In genomic region chr4:151783867-151784266, GRCh38 we compare ENCODE assay signal across 32 cellular contexts.
"Had no signal": no experiment of that assay in that cellular context is flagged by ENCODE, and none has a peak within 500 bp of the region (broad histone marks: within the 10 kb centered on the region; RNA-seq: fewer than 3 reads in every experiment).

No MANE protein-coding gene starts in this region.

- ATAC-seq: activated CD4-positive, CD25-positive, alpha-beta regulatory T cell treated with anti-CD3 and anti-CD28 coated beads, Interleukin-2, amount 50 U/mL, for 24 hours; naive thymus-derived CD4-positive, alpha-beta T cell; pancreas; psoas muscle; stimulated activated naive B cell treated with anti-CD40 and anti-IgM and Interleukin-4, amounts not matched to agents 10 μg/mL and 1 μg/mL and 100 μg/mL, for 72 hours; upper lobe of right lung had no signal

- H3K27me3 ChIP-seq: adrenal gland, ascending aorta, colonic mucosa, sigmoid colon, suprapubic skin, tibial artery had no signal

- DNase-seq: activated CD4-positive, alpha-beta T cell treated with anti-CD3 and anti-CD28 coated beads for 48 hours; activated CD4-positive, alpha-beta T cell treated with anti-CD3 and anti-CD28 coated beads, Interleukin-2, amount 50 U/mL, for 48 hours; activated CD8-positive, alpha-beta memory T cell treated with anti-CD3 and anti-CD28 coated beads for 24 hours; activated effector memory CD4-positive, alpha-beta T cell treated with Interleukin-2 at 50 U/mL for 16 hours; activated naive CD4-positive, alpha-beta T cell treated with anti-CD3 and anti-CD28 coated beads for 36 hours; activated naive CD8-positive, alpha-beta T cell treated with anti-CD3 and anti-CD28 coated beads for 36 hours; adrenal gland; colonic mucosa; effector CD8-positive, alpha-beta T cell; islet precursor cell; left colon; mammary epithelial cell; midbrain; naive thymus-derived CD4-positive, alpha-beta T cell; nucleus accumbens; pancreas; psoas muscle; sigmoid colon; stimulated activated CD4-positive, alpha-beta T cell treated with anti-CD3 and anti-CD28 coated beads, Interleukin-1b, Interleukin-23, amount 100 ng/mL, for 48 hours; stimulated activated CD4-positive, alpha-beta T cell treated with anti-CD3 and anti-CD28 coated beads, Interleukin-4, amount 100 ng/mL, for 4 hours; stimulated activated CD8-positive, alpha-beta memory T cell treated with anti-CD3 and anti-CD28 coated beads, Interleukin-4, amount 100 ng/mL, for 48 hours; stimulated activated naive B cell treated with anti-CD40 and anti-IgM and Interleukin-4, amounts not matched to agents 10 μg/mL and 1 μg/mL and 100 μg/mL, for 72 hours; tibial artery; upper lobe of right lung; WERI-Rb-1 had no signal

- H3K4me1 ChIP-seq: adrenal gland, ascending aorta, colonic mucosa, pancreas, psoas muscle, sigmoid colon, suprapubic skin, tibial artery, upper lobe of right lung had no signal

- H3K9me3 ChIP-seq: adrenal gland, ascending aorta, colonic mucosa, pancreas, psoas muscle, sigmoid colon, suprapubic skin, tibial artery, upper lobe of right lung had no signal

- H3K27ac ChIP-seq: adrenal gland, ascending aorta, colonic mucosa, epithelial cell of prostate, pancreas, psoas muscle, sigmoid colon, suprapubic skin, tibial artery, upper lobe of right lung, WERI-Rb-1 had no signal

- H3K4me3 ChIP-seq: adrenal gland, ascending aorta, colonic mucosa, pancreas, psoas muscle, sigmoid colon, smooth muscle cell, suprapubic skin, tibial artery, upper lobe of right lung had no signal

- FAIRE-seq: endometrium, frontal cortex, pancreas had no signal

- H3K36me3 ChIP-seq: adrenal gland, ascending aorta, colonic mucosa, pancreas, sigmoid colon, suprapubic skin, tibial artery, upper lobe of right lung, WERI-Rb-1 had no signal
